21 cellular contexts compared by ENCODE assay signal in the genomic region with DNA sequence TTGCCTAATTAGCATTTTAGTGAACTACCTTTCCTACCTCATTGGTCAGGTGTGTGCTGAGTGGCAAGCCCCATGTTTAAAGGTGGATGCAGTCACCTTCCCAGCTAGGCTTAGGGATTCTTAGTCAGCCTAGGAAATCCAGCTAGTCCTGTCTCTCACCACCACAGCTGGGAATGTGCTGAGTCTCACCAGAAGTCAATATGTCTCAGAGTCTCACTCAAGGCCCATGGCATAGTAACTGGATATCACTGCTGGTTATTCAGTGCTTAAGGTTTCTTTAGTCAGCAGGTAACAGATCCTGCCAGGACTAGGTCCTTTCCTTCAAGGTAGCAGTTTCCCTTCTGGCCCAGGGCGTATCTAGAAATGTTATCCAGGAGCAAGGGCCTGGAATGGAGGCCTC.
DNase-seq lines count a peak whose midpoint lies in the region; ATAC-seq, FAIRE-seq and TF ChIP-seq lines count a peak whose summit lies in the region.
"Had no signal": no experiment of that assay in that cellular context is flagged by ENCODE, and none has a peak within 500 bp of the region (broad histone marks: within the 10 kb centered on the region; RNA-seq: fewer than 3 reads in every experiment).

No MANE protein-coding gene starts in this region.

- H2AFZ ChIP-seq in PC-3 (ENCODE audit: low read length): no peak overlapping the region
- peak overlapping the region; percentile 88; the same call in 1 of the 2 replicates for H2AFZ ChIP-seq in H1 (ENCODE audit: low read length)

- TF ChIP-seq RAD21 in H1 (IDR thresholded peaks at IDR 0.05 in 1 of 2, conservative IDR thresholded peaks at IDR 0.05 in 1 of 2; ENCODE audit: low read depth in 2 of 2, low read length in 2 of 2): no peak

- no peaks in the 10 kb centered on the region for H4K20me1 ChIP-seq in PC-3 (ENCODE audit: low read length)
- H4K20me1 ChIP-seq in H1 (replicated peaks in 1 of 2; ENCODE audit: control insufficient read depth in 1 of 2, insufficient read depth in 2 of 2, low read length in 2 of 2): no peaks in the 10 kb centered on the region

- peaks cover 16% of the 10 kb centered on the region for H3K4me1 ChIP-seq in PC-3 (ENCODE audit: insufficient read depth, low read length)
- H3K4me1 ChIP-seq in H1 (replicated peaks in 1 of 4; ENCODE audit: control insufficient read depth in 3 of 4, insufficient read depth in 4 of 4, low read length in 3 of 4): no peaks in the 10 kb centered on the region
- H3K4me1 ChIP-seq: HAP-1 had no signal

- H3K79me2 ChIP-seq in PC-3 (ENCODE audit: low read length) (no peaks in the 10 kb centered on the region), H1 (ENCODE audit: control insufficient read depth in 1 of 2, insufficient read depth in 2 of 2, low read length in 2 of 2) (no peaks in the 10 kb centered on the region)

- no peak overlapping the region for H3K4me3 Mint-ChIP-seq in activated CD8-positive, alpha-beta T cell treated with anti-CD3 and anti-CD28 coated beads, Interleukin-2, amount 10 ng/mL, durations not matched to agents 7 days and 5 days
- H3K4me3 Mint-ChIP-seq: CD4-positive, alpha-beta memory T cell; GM23338; HFFc6 had no signal

- no peaks in the 10 kb centered on the region for H3F3A ChIP-seq in PC-3 (ENCODE audit: low read length, unreplicated experiment)

- H3K4me1 Mint-ChIP-seq in activated CD8-positive, alpha-beta T cell treated with anti-CD3 and anti-CD28 coated beads, Interleukin-2, amount 10 ng/mL, durations not matched to agents 7 days and 5 days (ENCODE audit: low read depth): peaks cover 2% of the 10 kb centered on the region
- H3K4me1 Mint-ChIP-seq: CD4-positive, alpha-beta memory T cell had no signal

- POLR2A ChIA-PET in PC-3 (lab: Charles Lee; ENCODE audit: unreplicated experiment): no interaction called here
- POLR2A ChIA-PET in H1 (lab: Charles Lee; ENCODE audit: partially characterized antibody): no interaction called here
- POLR2A ChIA-PET in activated CD8-positive, alpha-beta T cell treated with anti-CD3 and anti-CD28 coated beads, Interleukin-2, amount 10 ng/mL, durations not matched to agents 7 days and 5 days (lab: Charles Lee): no interaction called here

- H3K36me3 ChIP-seq in PC-3 (ENCODE audit: low read depth, low read length) (no peaks in the 10 kb centered on the region), H1 (ENCODE audit: control insufficient read depth in 2 of 4, insufficient read depth in 4 of 4, low read length in 3 of 4) (no peaks in the 10 kb centered on the region)
- H3K36me3 ChIP-seq: HAP-1 had no signal

- ATAC-seq in PC-3 (no peak), esophagus mucosa (peak; percentile 75)
- ATAC-seq in activated CD8-positive, alpha-beta T cell treated with anti-CD3 and anti-CD28 coated beads, Interleukin-2, amount 10 ng/mL, durations not matched to agents 7 days and 5 days: no peak
- ATAC-seq: GM23338 had no signal

- no peak overlapping the region for H2BK12ac ChIP-seq in H1 (ENCODE audit: low read depth, low read length)

- no peak overlapping the region for H3K14ac ChIP-seq in H1 (ENCODE audit: insufficient read length)

- H2BK20ac ChIP-seq in H1 (ENCODE audit: low read length): no peak overlapping the region

- H4K8ac ChIP-seq in H1 (ENCODE audit: extremely low read depth, insufficient read depth, low read length): no peak overlapping the region

- H3K9me3 Mint-ChIP-seq in activated CD8-positive, alpha-beta T cell treated with anti-CD3 and anti-CD28 coated beads, Interleukin-2, amount 10 ng/mL, durations not matched to agents 7 days and 5 days (ENCODE audit: insufficient read depth): no peaks in the 10 kb centered on the region
- H3K9me3 Mint-ChIP-seq: GM23338, HFFc6 had no signal

- H3K27ac ChIP-seq in PC-3 (ENCODE audit: low read length) (no peak overlapping the region), H1 (ENCODE audit: low read depth, low read length) (no peak overlapping the region)

- H3K18ac ChIP-seq in H1 (ENCODE audit: extremely low read depth, low read length): no peak overlapping the region

- H3K9me3 ChIP-seq in PC-3 (ENCODE audit: low read length) (no peaks in the 10 kb centered on the region), H1 (ENCODE audit: insufficient read depth in 2 of 2, low read depth in 1 of 2, low read length in 1 of 2) (no peaks in the 10 kb centered on the region)
- H3K9me3 ChIP-seq: HAP-1 had no signal

- H3K27me3 ChIP-seq in PC-3 (ENCODE audit: low read length) (no peaks in the 10 kb centered on the region), H1 (replicated peaks in 1 of 4; ENCODE audit: control insufficient read depth in 3 of 4, extremely low read depth in 1 of 4, insufficient read depth in 3 of 4, low read length in 3 of 4) (no peaks in the 10 kb centered on the region)

- H3K27me3 Mint-ChIP-seq in activated CD8-positive, alpha-beta T cell treated with anti-CD3 and anti-CD28 coated beads, Interleukin-2, amount 10 ng/mL, durations not matched to agents 7 days and 5 days (ENCODE audit: low read depth): no peaks in the 10 kb centered on the region
- H3K27me3 Mint-ChIP-seq: CD4-positive, alpha-beta memory T cell had no signal

- H2BK15ac ChIP-seq in H1 (ENCODE audit: low read length): no peak overlapping the region

- WGBS in H1 (ENCODE audit: extremely low coverage in 1 of 2, insufficient coverage in 1 of 2, insufficient read length in 1 of 2, insufficient replicate concordance in 2 of 2, low coverage in 1 of 2, low lambda C conversion rate in 2 of 2, missing lambda C conversion rate in 1 of 2), 2 experiments: 91% methylated on average over 1 of the region's 1 CpG; no CpG with 5 or more reads in 1 of the 2 experiments

- no peak overlapping the region for H2AK5ac ChIP-seq in H1 (ENCODE audit: low read depth, low read length)

- H2BK5ac ChIP-seq in H1 (ENCODE audit: low read depth, low read length): no peak overlapping the region

- H2BK120ac ChIP-seq in H1 (replicated peaks; ENCODE audit: low read depth, low read length): no peak overlapping the region

- H3K79me1 ChIP-seq in H1 (ENCODE audit: low read depth, low read length): no peaks in the 10 kb centered on the region

- no peak for TF ChIP-seq EP300 in H1 (IDR thresholded peaks at IDR 0.05; ENCODE audit: borderline replicate concordance in 1 of 2, low read depth in 2 of 2, low read length in 2 of 2)

- TF ChIP-seq POLR2A in H1 (IDR thresholded peaks at IDR 0.05; ENCODE audit: control extremely low read depth in 1 of 2, low read depth in 2 of 2, low read length in 2 of 2): no peak

- intact Hi-C loops in PC-3 (cut with micrococcal nuclease): no loop called here

- no peak overlapping the region for H4K91ac ChIP-seq in H1 (replicated peaks; ENCODE audit: insufficient read length, low read length)

- H3K27ac Mint-ChIP-seq in activated CD8-positive, alpha-beta T cell treated with anti-CD3 and anti-CD28 coated beads, Interleukin-2, amount 10 ng/mL, durations not matched to agents 7 days and 5 days: no peak overlapping the region
- H3K27ac Mint-ChIP-seq: CD4-positive, alpha-beta memory T cell; GM23338; HFFc6 had no signal

- no peak overlapping the region for H3K4me3 ChIP-seq in PC-3 (ENCODE audit: low read length)
- no peak overlapping the region for H3K4me3 ChIP-seq in H1 (ENCODE audit: extremely low read depth in 1 of 4, insufficient read depth in 2 of 4, low read depth in 3 of 4, low read length in 4 of 4)
- H3K4me3 ChIP-seq: GM23338, HAP-1 had no signal

- no peak overlapping the region for H3K56ac ChIP-seq in H1 (replicated peaks; ENCODE audit: insufficient read length, low read depth, low read length)

- no TSS peak for BruUV-seq in PC-3 (replicated peaks; lab: Mats Ljungman, UMichigan)

- no peak overlapping the region for H3K4ac ChIP-seq in H1 (replicated peaks; ENCODE audit: insufficient read length, low read depth, low read length)

- TF ChIP-seq CTCF in PC-3 (conservative IDR thresholded peaks at IDR 0.05; ENCODE audit: low read depth, low read length) (no peak), H1 (IDR thresholded peaks at IDR 0.05; ENCODE audit: control extremely low read depth in 1 of 3, insufficient read depth in 1 of 3, low read depth in 1 of 3, low read length in 3 of 3) (no peak)

- FAIRE-seq in H1 (lab: Jason Lieb, UNC): no peak
- FAIRE-seq: GM12891, GM18507, H54 had no signal

- H3K9me2 ChIP-seq in PC-3 (replicated peaks; ENCODE audit: low read length): no peaks in the 10 kb centered on the region

- no peak overlapping the region for H4K5ac ChIP-seq in H1 (ENCODE audit: insufficient read length, low read depth, low read length)

- H3K36me3 Mint-ChIP-seq in activated CD8-positive, alpha-beta T cell treated with anti-CD3 and anti-CD28 coated beads, Interleukin-2, amount 10 ng/mL, durations not matched to agents 7 days and 5 days (ENCODE audit: low read depth): no peaks in the 10 kb centered on the region
- H3K36me3 Mint-ChIP-seq: CD4-positive, alpha-beta memory T cell had no signal

- DNase-seq in PC-3: peak; percentile 33
- DNase-seq in H1 (ENCODE audit: low read depth in 1 of 2, low spot score in 2 of 2): no peak
- no peak for DNase-seq in NCI-H748 (lab: John Stamatoyannopoulos, UW; ENCODE audit: unreplicated experiment)
- DNase-seq in activated CD8-positive, alpha-beta T cell treated with anti-CD3 and anti-CD28 coated beads, Interleukin-2, amount 10 ng/mL, durations not matched to agents 7 days and 5 days: no peak
- DNase-seq in NCI-H526 (lab: John Stamatoyannopoulos, UW): no peak
- DNase-seq in stimulated activated CD4-positive, alpha-beta T cell treated with anti-CD3 and anti-CD28 coated beads, Interleukin-15, amount 100 ng/mL, for 24 hours: no peak
- DNase-seq: 8988T; C1 segment of cervical spinal cord; Calu3; CD4-positive, alpha-beta memory T cell; COR-L47; DMS53; DMS79 treated with DMSO at 0.1 percent for 48 hours; GF-D8; HFFc6 had no signal

- H3K9ac ChIP-seq in PC-3 (ENCODE audit: low read length): no peak overlapping the region
- H3K9ac ChIP-seq in H1 (replicated peaks in 1 of 4; ENCODE audit: extremely low read depth in 1 of 4, low read depth in 3 of 4, low read length in 3 of 4): no peak overlapping the region; a peak in 1 of 7 replicates

- H3K23me2 ChIP-seq in H1 (ENCODE audit: low read depth, low read length): no peaks in the 10 kb centered on the region

- CTCF ChIA-PET in PC-3 (lab: Charles Lee): no interaction called here
- CTCF ChIA-PET in H1 (lab: Charles Lee; ENCODE audit: partially characterized antibody): interaction anchor here (1.1 to 1.4 kb wide), 5 partner anchors 16 to 1150 kb away, joined by 3 to 5 read pairs (median 3); no protein-coding TSS in a partner anchor
- CTCF ChIA-PET in activated CD8-positive, alpha-beta T cell treated with anti-CD3 and anti-CD28 coated beads, Interleukin-2, amount 10 ng/mL, durations not matched to agents 7 days and 5 days (lab: Charles Lee): no interaction called here

- H3K4me2 ChIP-seq in PC-3 (ENCODE audit: low read length) (no peak overlapping the region), H1 (ENCODE audit: insufficient read depth in 1 of 2, low read depth in 2 of 2, low read length in 2 of 2) (no peak overlapping the region)
- H3K4me2 ChIP-seq: GM23338 had no signal

- H3K23ac ChIP-seq in H1 (ENCODE audit: insufficient read length): no peak overlapping the region

TF ChIP-seq in H1, 55 proteins besides CTCF, POLR2A, EP300 and RAD21 (continues in another document):
- TF ChIP-seq POU5F1 (IDR thresholded peaks at IDR 0.05; ENCODE audit: low read depth, low read length) (no peak), RBBP5 (IDR thresholded peaks at IDR 0.05; ENCODE audit: borderline replicate concordance, low read depth, low read length) (no peak)
